ENCODE assay signal across 1 cellular context in genomic region chr10:78624791-78625190, GRCh38.
TF ChIP-seq lines count a peak whose summit lies in the region.

No MANE protein-coding gene starts in this region.

TF ChIP-seq in HepG2, 621 proteins besides CTCF, POLR2A, EP300 and RAD21:
- TF ChIP-seq, protein P1, sequence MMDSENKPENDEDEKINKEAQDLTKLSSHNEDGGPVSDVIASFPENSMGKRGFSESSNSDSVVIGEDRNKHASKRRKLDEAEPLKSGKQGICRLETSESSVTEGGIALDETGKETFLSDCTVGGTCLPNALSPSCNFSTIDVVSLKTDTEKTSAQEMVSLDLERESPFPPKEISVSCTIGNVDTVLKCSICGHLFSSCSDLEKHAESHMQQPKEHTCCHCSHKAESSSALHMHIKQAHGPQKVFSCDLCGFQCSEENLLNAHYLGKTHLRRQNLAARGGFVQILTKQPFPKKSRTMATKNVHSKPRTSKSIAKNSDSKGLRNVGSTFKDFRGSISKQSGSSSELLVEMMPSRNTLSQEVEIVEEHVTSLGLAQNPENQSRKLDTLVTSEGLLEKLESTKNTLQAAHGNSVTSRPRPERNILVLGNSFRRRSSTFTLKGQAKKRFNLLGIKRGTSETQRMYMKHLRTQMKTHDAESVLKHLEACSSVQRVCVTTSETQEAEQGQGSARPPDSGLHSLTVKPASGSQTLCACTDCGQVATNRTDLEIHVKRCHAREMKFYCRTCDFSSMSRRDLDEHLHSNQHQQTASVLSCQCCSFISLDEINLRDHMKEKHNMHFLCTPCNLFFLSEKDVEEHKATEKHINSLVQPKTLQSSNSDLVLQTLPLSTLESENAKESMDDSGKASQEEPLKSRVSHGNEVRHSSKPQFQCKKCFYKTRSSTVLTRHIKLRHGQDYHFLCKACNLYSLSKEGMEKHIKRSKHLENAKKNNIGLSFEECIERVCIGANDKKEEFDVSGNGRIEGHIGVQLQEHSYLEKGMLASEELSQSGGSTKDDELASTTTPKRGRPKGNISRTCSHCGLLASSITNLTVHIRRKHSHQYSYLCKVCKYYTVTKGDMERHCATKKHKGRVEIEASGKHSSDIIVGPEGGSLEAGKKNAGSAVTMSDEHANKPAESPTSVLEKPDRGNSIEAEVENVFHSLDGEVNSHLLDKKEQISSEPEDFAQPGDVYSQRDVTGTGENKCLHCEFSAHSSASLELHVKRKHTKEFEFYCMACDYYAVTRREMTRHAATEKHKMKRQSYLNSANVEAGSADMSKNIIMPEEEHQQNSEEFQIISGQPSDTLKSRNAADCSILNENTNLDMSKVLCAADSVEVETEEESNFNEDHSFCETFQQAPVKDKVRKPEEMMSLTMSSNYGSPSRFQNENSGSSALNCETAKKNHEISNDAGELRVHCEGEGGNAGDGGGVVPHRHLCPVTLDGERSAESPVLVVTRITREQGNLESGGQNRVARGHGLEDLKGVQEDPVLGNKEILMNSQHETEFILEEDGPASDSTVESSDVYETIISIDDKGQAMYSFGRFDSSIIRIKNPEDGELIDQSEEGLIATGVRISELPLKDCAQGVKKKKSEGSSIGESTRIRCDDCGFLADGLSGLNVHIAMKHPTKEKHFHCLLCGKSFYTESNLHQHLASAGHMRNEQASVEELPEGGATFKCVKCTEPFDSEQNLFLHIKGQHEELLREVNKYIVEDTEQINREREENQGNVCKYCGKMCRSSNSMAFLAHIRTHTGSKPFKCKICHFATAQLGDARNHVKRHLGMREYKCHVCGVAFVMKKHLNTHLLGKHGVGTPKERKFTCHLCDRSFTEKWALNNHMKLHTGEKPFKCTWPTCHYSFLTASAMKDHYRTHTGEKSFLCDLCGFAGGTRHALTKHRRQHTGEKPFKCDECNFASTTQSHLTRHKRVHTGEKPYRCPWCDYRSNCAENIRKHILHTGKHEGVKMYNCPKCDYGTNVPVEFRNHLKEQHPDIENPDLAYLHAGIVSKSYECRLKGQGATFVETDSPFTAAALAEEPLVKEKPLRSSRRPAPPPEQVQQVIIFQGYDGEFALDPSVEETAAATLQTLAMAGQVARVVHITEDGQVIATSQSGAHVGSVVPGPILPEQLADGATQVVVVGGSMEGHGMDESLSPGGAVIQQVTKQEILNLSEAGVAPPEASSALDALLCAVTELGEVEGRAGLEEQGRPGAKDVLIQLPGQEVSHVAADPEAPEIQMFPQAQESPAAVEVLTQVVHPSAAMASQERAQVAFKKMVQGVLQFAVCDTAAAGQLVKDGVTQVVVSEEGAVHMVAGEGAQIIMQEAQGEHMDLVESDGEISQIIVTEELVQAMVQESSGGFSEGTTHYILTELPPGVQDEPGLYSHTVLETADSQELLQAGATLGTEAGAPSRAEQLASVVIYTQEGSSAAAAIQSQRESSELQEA (CRISPR knock-in tag; IDR thresholded peaks at IDR 0.05; ENCODE audit: not compliant biosample characterization) = no peak
- TF ChIP-seq, protein P2, sequence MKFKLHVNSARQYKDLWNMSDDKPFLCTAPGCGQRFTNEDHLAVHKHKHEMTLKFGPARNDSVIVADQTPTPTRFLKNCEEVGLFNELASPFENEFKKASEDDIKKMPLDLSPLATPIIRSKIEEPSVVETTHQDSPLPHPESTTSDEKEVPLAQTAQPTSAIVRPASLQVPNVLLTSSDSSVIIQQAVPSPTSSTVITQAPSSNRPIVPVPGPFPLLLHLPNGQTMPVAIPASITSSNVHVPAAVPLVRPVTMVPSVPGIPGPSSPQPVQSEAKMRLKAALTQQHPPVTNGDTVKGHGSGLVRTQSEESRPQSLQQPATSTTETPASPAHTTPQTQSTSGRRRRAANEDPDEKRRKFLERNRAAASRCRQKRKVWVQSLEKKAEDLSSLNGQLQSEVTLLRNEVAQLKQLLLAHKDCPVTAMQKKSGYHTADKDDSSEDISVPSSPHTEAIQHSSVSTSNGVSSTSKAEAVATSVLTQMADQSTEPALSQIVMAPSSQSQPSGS (CRISPR knock-in tag; IDR thresholded peaks at IDR 0.05) = no peak
- TF ChIP-seq FOXK2 (IDR thresholded peaks at IDR 0.05) (no peak), ZNF720 (CRISPR knock-in tag; IDR thresholded peaks at IDR 0.05) (no peak), AHR (CRISPR knock-in tag; IDR thresholded peaks at IDR 0.05) (no peak), RFX5 (IDR thresholded peaks at IDR 0.05; ENCODE audit: low read depth, low read length) (peak; percentile 83; the same call in 1 of the 2 replicates)
